ENCODE assay signal across 16 cellular contexts in the genomic region with DNA sequence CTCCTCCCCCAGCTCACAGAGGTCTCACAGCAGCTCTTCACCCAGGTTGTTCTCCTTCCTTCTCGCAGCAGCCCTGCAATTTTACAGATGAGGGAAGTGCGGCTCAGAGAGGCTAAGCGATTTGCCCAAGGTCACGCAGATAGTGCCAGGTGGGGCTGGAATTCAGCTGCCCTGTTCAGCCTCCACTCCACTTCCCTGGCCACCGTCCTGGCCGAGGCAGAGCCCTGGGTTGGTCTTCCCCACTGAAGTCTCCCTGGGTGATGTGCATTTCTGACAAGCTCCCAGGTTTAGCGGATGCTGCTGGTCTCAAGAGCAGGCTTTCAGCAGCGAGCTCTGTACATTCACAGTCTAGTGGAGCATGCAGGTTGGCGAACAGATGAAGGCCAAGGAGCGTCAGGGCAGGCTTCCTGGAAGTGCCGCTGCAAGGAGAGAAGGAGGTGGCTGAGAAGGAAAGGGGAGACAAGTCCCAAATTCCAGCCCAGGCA. TPM values are rescaled to one million over a fixed set of nuclear protein-coding genes. Genes with fewer than 3 reads are reported as not detected.
A peak's percentile ranks its signal among the peaks of the same experiment; 100 is the strongest.
DNase-seq lines count a peak whose midpoint lies in the region; ATAC-seq, FAIRE-seq and TF ChIP-seq lines count a peak whose summit lies in the region.
"Had no signal": no experiment of that assay in that cellular context is flagged by ENCODE, and none has a peak within 500 bp of the region (broad histone marks: within the 10 kb centered on the region; RNA-seq: fewer than 3 reads in every experiment).

No MANE protein-coding gene starts in this region.

- H3K9me3 ChIP-seq in BLaER1 treated with 17β-estradiol and CSF1 and Interleukin-3, amounts not matched to agents 10 nM and 100 nM (replicated peaks in 1 of 11): peaks cover 0 to 12% (median 8%) of the 10 kb centered on the region in 11 experiments; a peak in 11 of 22 replicates
- H3K9me3 ChIP-seq in IMR-90 (ENCODE audit: control insufficient read depth, insufficient read depth, low read length): no peaks in the 10 kb centered on the region
- H3K9me3 ChIP-seq in kidney (ENCODE audit: control insufficient read depth in 1 of 2, low read length in 2 of 2): no peaks in the 10 kb centered on the region
- H3K9me3 ChIP-seq: A549, BE2C had no signal

- H2BK5ac ChIP-seq in IMR-90 (ENCODE audit: low read depth, low read length, poor library complexity, severe bottlenecking): no peak overlapping the region

- H3K36me3 ChIP-seq in BLaER1 treated with 17β-estradiol and CSF1 and Interleukin-3, amounts not matched to agents 10 nM and 100 nM: no peaks in the 10 kb centered on the region
- no peaks in the 10 kb centered on the region for H3K36me3 ChIP-seq in IMR-90 (ENCODE audit: control insufficient read depth, insufficient read depth, low read length)
- no peaks in the 10 kb centered on the region for H3K36me3 ChIP-seq in kidney (ENCODE audit: control insufficient read depth in 1 of 2, insufficient read depth in 2 of 2, low read length in 2 of 2)
- H3K36me3 ChIP-seq: BE2C had no signal

- no peaks in the 10 kb centered on the region; the same call in 1 of the 2 replicates for H3K9me1 ChIP-seq in IMR-90 (ENCODE audit: insufficient read depth, low read length)

- 92% methylated on average over 8 of the region's 11 CpGs; no CpG with 5 or more reads in 1 of the 2 experiments for WGBS in IMR-90 (ENCODE audit: extremely low coverage in 2 of 2, insufficient read length in 1 of 2), 2 experiments

- no peak for ATAC-seq in IMR-90 (ENCODE audit: low read depth)
- ATAC-seq in GM18873 (IDR thresholded peaks at IDR 0.05; ENCODE audit: low FRiP score, unreplicated experiment): no peak
- ATAC-seq: A549 had no signal

- BruUV-seq in IMR-90 (replicated peaks; lab: Mats Ljungman, UMichigan): no TSS peak

- no peak overlapping the region for H3K14ac ChIP-seq in IMR-90 (replicated peaks; ENCODE audit: low read depth, low read length)

- TF ChIP-seq CTCF in IMR-90 (conservative IDR thresholded peaks at IDR 0.05; ENCODE audit: low read depth, low read length): no peak
- no peak for TF ChIP-seq CTCF in kidney (IDR thresholded peaks at IDR 0.05; ENCODE audit: borderline replicate concordance, extremely low read depth, insufficient read depth)

- H3K79me1 ChIP-seq in IMR-90 (ENCODE audit: low read depth in 1 of 2, low read length in 2 of 2): no peaks in the 10 kb centered on the region

- no peak overlapping the region for H4K8ac ChIP-seq in IMR-90 (ENCODE audit: low read depth in 2 of 2, low read length in 2 of 2)

- peak overlapping the region; percentile 36 for H2AK9ac ChIP-seq in IMR-90 (replicated peaks; ENCODE audit: low read depth, low read length, poor library complexity)

- POLR2A ChIA-PET in IMR-90 (lab: Charles Lee; ENCODE audit: unreplicated experiment): interaction anchor here (0.6 kb wide), 1 partner anchor 32 kb away, joined by 4 read pairs; no protein-coding TSS in a partner anchor

- CTCF ChIA-PET in IMR-90 (lab: Yijun Ruan, JAX): no interaction called here

- peak overlapping the region in 7 of 11 experiments; percentile 6 to 59 (median 43); a peak in 11 of 22 replicates for H3K4me2 ChIP-seq in BLaER1 treated with 17β-estradiol and CSF1 and Interleukin-3, amounts not matched to agents 10 nM and 100 nM
- no peak overlapping the region for H3K4me2 ChIP-seq in IMR-90 (ENCODE audit: low read depth, low read length)
- H3K4me2 ChIP-seq: A549, KMS-11 had no signal

- dilution Hi-C loops in IMR-90 (cut with HindIII; ENCODE audit: low sequenced_read_pairs, unreplicated experiment): no loop called here

- no peaks in the 10 kb centered on the region for H4K20me1 ChIP-seq in BLaER1 treated with 17β-estradiol and CSF1 and Interleukin-3, amounts not matched to agents 10 nM and 100 nM
- H4K20me1 ChIP-seq in IMR-90 (ENCODE audit: insufficient read depth, low read length): no peaks in the 10 kb centered on the region

- H2BK20ac ChIP-seq in IMR-90 (ENCODE audit: low read depth, low read length): no peak overlapping the region

- peak overlapping the region; percentile 8; the same call in 1 of the 2 replicates for H2AK5ac ChIP-seq in IMR-90 (ENCODE audit: low read depth, low read length)

- H2BK15ac ChIP-seq in IMR-90 (ENCODE audit: low read depth, low read length): no peak overlapping the region; the same call in 2 of the 3 replicates

- H3K27ac ChIP-seq in BLaER1 treated with 17β-estradiol and CSF1 and Interleukin-3, amounts not matched to agents 10 nM and 100 nM: peak overlapping the region in 2 of 11 experiments; percentile 9 to 10; a peak in 3 of 22 replicates
- H3K27ac ChIP-seq in IMR-90 (ENCODE audit: insufficient read depth, low read length): no peak overlapping the region
- H3K27ac ChIP-seq in kidney (ENCODE audit: low read depth in 2 of 2, low read length in 2 of 2): no peak overlapping the region
- H3K27ac ChIP-seq: A549, GM23248, KMS-11 had no signal

- H3K4me3 ChIP-seq in BLaER1 treated with 17β-estradiol and CSF1 and Interleukin-3, amounts not matched to agents 10 nM and 100 nM: no peak overlapping the region
- H3K4me3 ChIP-seq in IMR-90 (ENCODE audit: insufficient read depth, low read depth, low read length) (no peak overlapping the region), kidney (ENCODE audit: low read length in 2 of 2) (no peak overlapping the region)
- H3K4me3 ChIP-seq: A549, GM23248 had no signal

- H4K91ac ChIP-seq in IMR-90 (ENCODE audit: insufficient read depth, low read depth, low read length): peak overlapping the region; percentile 19; the same call in 1 of the 2 replicates

- H3K4ac ChIP-seq in IMR-90 (ENCODE audit: low read depth, low read length): peak overlapping the region; percentile 47; the same call in 1 of the 2 replicates

- H3K4me1 ChIP-seq in BLaER1 treated with 17β-estradiol and CSF1 and Interleukin-3, amounts not matched to agents 10 nM and 100 nM: peaks cover 14 to 68% (median 46%) of the 10 kb centered on the region in 10 experiments
- H3K4me1 ChIP-seq in IMR-90 (ENCODE audit: control insufficient read depth, insufficient read depth, low read length): peaks cover 7% of the 10 kb centered on the region; the same call in 1 of the 2 replicates
- H3K4me1 ChIP-seq in kidney (ENCODE audit: control insufficient read depth in 1 of 2, insufficient read depth in 1 of 2, low read depth in 1 of 2, low read length in 2 of 2): peaks cover 3 to 8% of the 10 kb centered on the region in 2 donors
- H3K4me1 ChIP-seq: BE2C had no signal

- no peak overlapping the region for H3K56ac ChIP-seq in IMR-90 (ENCODE audit: extremely low read depth, insufficient read depth, low read length)

- no peak for DNase-seq in IMR-90
- DNase-seq in kidney: peak; percentile 52
- DNase-seq in posterior vena cava (ENCODE audit: low spot score): peak; percentile 40
- DNase-seq in COR-L47 (lab: John Stamatoyannopoulos, UW): no peak
- no peak for DNase-seq in kidney glomerular epithelial cell (lab: John Stamatoyannopoulos, UW)
- no peak for DNase-seq in epidermal melanocyte (ENCODE audit: insufficient read length, low spot score)
- DNase-seq: BE2C; CD8-positive, alpha-beta memory T cell; DMS53; GF-D8; GM23248 had no signal

- no peak overlapping the region for H4K5ac ChIP-seq in IMR-90 (ENCODE audit: low read depth, low read length)

- FAIRE-seq in kidney (lab: Jason Lieb, UNC): no peak
- FAIRE-seq: A549 had no signal

- no peaks in the 10 kb centered on the region for H3K27me3 ChIP-seq in BLaER1 treated with 17β-estradiol and CSF1 and Interleukin-3, amounts not matched to agents 10 nM and 100 nM
- H3K27me3 ChIP-seq in IMR-90 (ENCODE audit: control insufficient read depth, insufficient read depth, low read length): no peaks in the 10 kb centered on the region
- H3K27me3 ChIP-seq: BE2C had no signal

- no peak overlapping the region; the same call in 1 of the 2 replicates for H3K23ac ChIP-seq in IMR-90 (ENCODE audit: low read depth, low read length)

- intact Hi-C loops in IMR-90 (cut with micrococcal nuclease) (no loop called here), kidney (cut with DNase I) (no loop called here), posterior vena cava (cut with DNase I) (no loop called here)

- H2BK120ac ChIP-seq in IMR-90 (ENCODE audit: low read depth, low read length): no peak overlapping the region

- H3K9ac ChIP-seq in BLaER1 treated with 17β-estradiol and CSF1 and Interleukin-3, amounts not matched to agents 10 nM and 100 nM: no peak overlapping the region
- H3K9ac ChIP-seq in IMR-90 (ENCODE audit: low read depth, low read length): no peak overlapping the region
- H3K9ac ChIP-seq in kidney (ENCODE audit: low read length in 2 of 2): no peak overlapping the region
- H3K9ac ChIP-seq: GM23248, KMS-11 had no signal

- no peak overlapping the region for H3K18ac ChIP-seq in IMR-90 (ENCODE audit: low read depth, low read length)

- H2AFZ ChIP-seq in IMR-90 (replicated peaks; ENCODE audit: low read length, poor library complexity): peak overlapping the region; percentile 47
- H2AFZ ChIP-seq: GM23248 had no signal

- in situ Hi-C loops in IMR-90 (cut with MboI; ENCODE audit: low sequenced_read_pairs): no loop called here

- TF ChIP-seq POLR2A in IMR-90 (IDR thresholded peaks at IDR 0.05; ENCODE audit: low read depth, low read length): no peak

- no peak for TF ChIP-seq RAD21 in IMR-90 (IDR thresholded peaks at IDR 0.05; ENCODE audit: low read length)

TF ChIP-seq in IMR-90, 13 proteins besides CTCF, POLR2A, EP300 and RAD21:
- TF ChIP-seq RCOR1 (IDR thresholded peaks at IDR 0.05; ENCODE audit: insufficient replicate concordance, low read length): no peak
TF ChIP-seq in IMR-90: peak in this region for 0.

RNA-seq across cellular contexts. Expression of gene EML1, which starts 28.9 kb away (rescaled TPM):
- total RNA-seq in IMR-90 (2012; rRNA removed) (34.4 and 42.3 TPM in 2 replicates), kidney (35.9 TPM), posterior vena cava (10 to 100 TPM; 83.1 to 92.6 TPM)
- polyA plus RNA-seq in IMR-90 (2012; rRNA removed) (11.6 and 14.0 TPM in 2 replicates), kidney (ENCODE audit: insufficient read depth, low read depth, low replicate concordance) (7.9 TPM)
- polyA plus RNA-seq in IMR-90 (2012; cell fraction: cytosol; rRNA removed): 10.6 and 11.1 TPM in 2 replicates
- polyA plus RNA-seq in IMR-90 (2012; cell fraction: nucleus; rRNA removed; ENCODE audit: low replicate concordance): 9.4 and 14.7 TPM in 2 replicates
- polyA plus RNA-seq: CD8-positive, alpha-beta memory T cell; IgD-negative memory B cell had no signal

Comparison
In these comparisons a context has a peak if more than half of its experiments do, and no peak if none do; other contexts are left out.
1. DNase-seq: peak in kidney (single experiment) and posterior vena cava (single experiment); none in IMR-90 (single experiment), COR-L47 (single experiment), kidney glomerular epithelial cell (single experiment) and epidermal melanocyte (single experiment).